In the genomic region with DNA sequence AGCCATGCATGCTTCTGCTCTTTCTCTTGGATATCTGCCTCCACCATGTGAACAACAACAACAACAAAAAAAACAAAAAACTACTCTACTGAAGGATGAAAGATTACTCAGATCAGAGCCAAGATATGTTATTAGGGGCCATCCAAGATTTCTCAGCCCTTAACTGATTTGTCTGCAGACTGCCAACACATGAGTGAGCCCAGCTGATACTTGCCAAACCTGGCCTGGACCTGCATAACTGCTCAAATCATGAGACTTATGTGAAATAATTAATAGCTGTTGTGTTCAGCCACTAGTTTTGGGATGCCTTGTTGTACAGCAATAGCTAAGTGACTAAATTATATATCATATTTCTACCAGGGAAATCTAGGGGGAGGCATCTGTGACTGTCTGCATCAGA, we compare ENCODE assay signal across 2 cellular contexts.
TF ChIP-seq lines count a peak whose summit lies in the region.

No MANE protein-coding gene starts in this region.

TF ChIP-seq in SK-N-SH treated with all-trans-retinoic acid at 6 μM for 48 hours, 23 proteins besides CTCF, POLR2A, EP300 and RAD21 (continued from another document):
- TF ChIP-seq, protein P1, sequence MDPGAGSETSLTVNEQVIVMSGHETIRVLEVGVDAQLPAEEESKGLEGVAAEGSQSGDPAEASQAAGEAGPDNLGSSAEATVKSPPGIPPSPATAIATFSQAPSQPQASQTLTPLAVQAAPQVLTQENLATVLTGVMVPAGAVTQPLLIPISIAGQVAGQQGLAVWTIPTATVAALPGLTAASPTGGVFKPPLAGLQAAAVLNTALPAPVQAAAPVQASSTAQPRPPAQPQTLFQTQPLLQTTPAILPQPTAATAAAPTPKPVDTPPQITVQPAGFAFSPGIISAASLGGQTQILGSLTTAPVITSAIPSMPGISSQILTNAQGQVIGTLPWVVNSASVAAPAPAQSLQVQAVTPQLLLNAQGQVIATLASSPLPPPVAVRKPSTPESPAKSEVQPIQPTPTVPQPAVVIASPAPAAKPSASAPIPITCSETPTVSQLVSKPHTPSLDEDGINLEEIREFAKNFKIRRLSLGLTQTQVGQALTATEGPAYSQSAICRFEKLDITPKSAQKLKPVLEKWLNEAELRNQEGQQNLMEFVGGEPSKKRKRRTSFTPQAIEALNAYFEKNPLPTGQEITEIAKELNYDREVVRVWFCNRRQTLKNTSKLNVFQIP (CRISPR knock-in tag; IDR thresholded peaks at IDR 0.05; ENCODE audit: borderline replicate concordance, low read depth): no peak
- TF ChIP-seq ZC3H10 (CRISPR knock-in tag; IDR thresholded peaks at IDR 0.05): no peak
- no peak for TF ChIP-seq ZNF8 (CRISPR knock-in tag; IDR thresholded peaks at IDR 0.05)
- no peak for TF ChIP-seq CSDC2 (CRISPR knock-in tag; IDR thresholded peaks at IDR 0.05)
- no peak for TF ChIP-seq PPARA (CRISPR knock-in tag; IDR thresholded peaks at IDR 0.05; ENCODE audit: borderline replicate concordance)

TF ChIP-seq in SK-N-SH, 30 proteins besides CTCF, POLR2A, EP300 and RAD21 (continued from another document):
- TF ChIP-seq, protein P2, sequence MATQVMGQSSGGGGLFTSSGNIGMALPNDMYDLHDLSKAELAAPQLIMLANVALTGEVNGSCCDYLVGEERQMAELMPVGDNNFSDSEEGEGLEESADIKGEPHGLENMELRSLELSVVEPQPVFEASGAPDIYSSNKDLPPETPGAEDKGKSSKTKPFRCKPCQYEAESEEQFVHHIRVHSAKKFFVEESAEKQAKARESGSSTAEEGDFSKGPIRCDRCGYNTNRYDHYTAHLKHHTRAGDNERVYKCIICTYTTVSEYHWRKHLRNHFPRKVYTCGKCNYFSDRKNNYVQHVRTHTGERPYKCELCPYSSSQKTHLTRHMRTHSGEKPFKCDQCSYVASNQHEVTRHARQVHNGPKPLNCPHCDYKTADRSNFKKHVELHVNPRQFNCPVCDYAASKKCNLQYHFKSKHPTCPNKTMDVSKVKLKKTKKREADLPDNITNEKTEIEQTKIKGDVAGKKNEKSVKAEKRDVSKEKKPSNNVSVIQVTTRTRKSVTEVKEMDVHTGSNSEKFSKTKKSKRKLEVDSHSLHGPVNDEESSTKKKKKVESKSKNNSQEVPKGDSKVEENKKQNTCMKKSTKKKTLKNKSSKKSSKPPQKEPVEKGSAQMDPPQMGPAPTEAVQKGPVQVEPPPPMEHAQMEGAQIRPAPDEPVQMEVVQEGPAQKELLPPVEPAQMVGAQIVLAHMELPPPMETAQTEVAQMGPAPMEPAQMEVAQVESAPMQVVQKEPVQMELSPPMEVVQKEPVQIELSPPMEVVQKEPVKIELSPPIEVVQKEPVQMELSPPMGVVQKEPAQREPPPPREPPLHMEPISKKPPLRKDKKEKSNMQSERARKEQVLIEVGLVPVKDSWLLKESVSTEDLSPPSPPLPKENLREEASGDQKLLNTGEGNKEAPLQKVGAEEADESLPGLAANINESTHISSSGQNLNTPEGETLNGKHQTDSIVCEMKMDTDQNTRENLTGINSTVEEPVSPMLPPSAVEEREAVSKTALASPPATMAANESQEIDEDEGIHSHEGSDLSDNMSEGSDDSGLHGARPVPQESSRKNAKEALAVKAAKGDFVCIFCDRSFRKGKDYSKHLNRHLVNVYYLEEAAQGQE (IDR thresholded peaks at IDR 0.05; ENCODE audit: low read depth, low read length): no peak
- no peak for TF ChIP-seq GABPA (IDR thresholded peaks at IDR 0.05; ENCODE audit: low read depth)
- no peak for TF ChIP-seq CHD2 (IDR thresholded peaks at IDR 0.05; ENCODE audit: low read length, partially characterized antibody)
- TF ChIP-seq FOXJ3 (CRISPR knock-in tag; IDR thresholded peaks at IDR 0.05): no peak
- no peak for TF ChIP-seq ELF1 (IDR thresholded peaks at IDR 0.05)
- TF ChIP-seq SMC3 (IDR thresholded peaks at IDR 0.05; ENCODE audit: low read depth, low read length): no peak
- no peak for TF ChIP-seq RCOR1 (IDR thresholded peaks at IDR 0.05; ENCODE audit: low read length)
- TF ChIP-seq MXI1 (IDR thresholded peaks at IDR 0.05; ENCODE audit: low read depth, low read length): no peak
- no peak for TF ChIP-seq SIN3A (IDR thresholded peaks at IDR 0.05; ENCODE audit: borderline replicate concordance, low read depth, low read length)
- TF ChIP-seq, protein P3, sequence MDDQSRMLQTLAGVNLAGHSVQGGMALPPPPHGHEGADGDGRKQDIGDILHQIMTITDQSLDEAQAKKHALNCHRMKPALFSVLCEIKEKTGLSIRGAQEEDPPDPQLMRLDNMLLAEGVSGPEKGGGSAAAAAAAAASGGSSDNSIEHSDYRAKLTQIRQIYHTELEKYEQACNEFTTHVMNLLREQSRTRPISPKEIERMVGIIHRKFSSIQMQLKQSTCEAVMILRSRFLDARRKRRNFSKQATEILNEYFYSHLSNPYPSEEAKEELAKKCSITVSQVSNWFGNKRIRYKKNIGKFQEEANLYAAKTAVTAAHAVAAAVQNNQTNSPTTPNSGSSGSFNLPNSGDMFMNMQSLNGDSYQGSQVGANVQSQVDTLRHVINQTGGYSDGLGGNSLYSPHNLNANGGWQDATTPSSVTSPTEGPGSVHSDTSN (IDR thresholded peaks at IDR 0.05): no peak
- TF ChIP-seq POLR2AphosphoS5 (IDR thresholded peaks at IDR 0.05; ENCODE audit: low read depth, low read length): no peak
- no peak for TF ChIP-seq NRF1 (IDR thresholded peaks at IDR 0.05; ENCODE audit: low read depth, low read length)
- TF ChIP-seq, protein P4, sequence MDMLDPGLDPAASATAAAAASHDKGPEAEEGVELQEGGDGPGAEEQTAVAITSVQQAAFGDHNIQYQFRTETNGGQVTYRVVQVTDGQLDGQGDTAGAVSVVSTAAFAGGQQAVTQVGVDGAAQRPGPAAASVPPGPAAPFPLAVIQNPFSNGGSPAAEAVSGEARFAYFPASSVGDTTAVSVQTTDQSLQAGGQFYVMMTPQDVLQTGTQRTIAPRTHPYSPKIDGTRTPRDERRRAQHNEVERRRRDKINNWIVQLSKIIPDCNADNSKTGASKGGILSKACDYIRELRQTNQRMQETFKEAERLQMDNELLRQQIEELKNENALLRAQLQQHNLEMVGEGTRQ (IDR thresholded peaks at IDR 0.05; ENCODE audit: borderline replicate concordance, low read depth, low read length): no peak
- TF ChIP-seq TCF12 (IDR thresholded peaks at IDR 0.05): no peak
TF ChIP-seq in SK-N-SH: peak in this region for 0.
